ENCODE assay signal across 8 cellular contexts in genomic region chr9:73151653-73152382, GRCh38. TPM values are rescaled to one million over a fixed set of nuclear protein-coding genes. Genes with fewer than 3 reads are reported as not detected.
DNase-seq lines count a peak whose midpoint lies in the region; ATAC-seq and TF ChIP-seq lines count a peak whose summit lies in the region.

ANXA1 (plus strand) TSS chr9:73151865; CDS start chr9:73158536, 6,671 bp downstream.

- TF ChIP-seq RAD21 in HCT116 (IDR thresholded peaks at IDR 0.05; ENCODE audit: low read depth) (no peak), SK-N-SH (IDR thresholded peaks at IDR 0.05; ENCODE audit: low read length) (no peak)

- H3K9me3 ChIP-seq in HCT116 (ENCODE audit: control insufficient read depth in 1 of 2, insufficient read depth in 1 of 2, low read depth in 1 of 2, low read length in 2 of 2) (no peaks in the 10 kb centered on the region), SK-N-SH (no peaks in the 10 kb centered on the region), endodermal cell (ENCODE audit: control insufficient read depth, low read length) (no peaks in the 10 kb centered on the region), muscle layer of colon (ENCODE audit: low read length) (no peaks in the 10 kb centered on the region)

- no TSS peak for BruUV-seq in HCT116 (replicated peaks; lab: Mats Ljungman, UMichigan)

- peaks cover 53 to 78% of the 10 kb centered on the region in 2 experiments for H3K4me1 ChIP-seq in HCT116 (ENCODE audit: control insufficient read depth in 1 of 2, insufficient read depth in 2 of 2, low read length in 2 of 2)
- peaks cover 0 to 33% of the 10 kb centered on the region in 2 experiments; a peak in 2 of 4 replicates for H3K4me1 ChIP-seq in SK-N-SH (ENCODE audit: control insufficient read depth in 1 of 2, insufficient read depth in 2 of 2, low read depth in 1 of 2, low read length in 1 of 2)
- peaks cover under 1% of the 10 kb centered on the region for H3K4me1 ChIP-seq in endodermal cell (ENCODE audit: control insufficient read depth, insufficient read depth, low read length)
- H3K4me1 ChIP-seq in muscle layer of colon (ENCODE audit: insufficient read depth, low read length), result peaks cover 38% of the 10 kb centered on the region

- in situ Hi-C loops in G401 (cut with HindIII; ENCODE audit: low sequenced_read_pairs), result no loop called here

- H3K4me3 ChIP-seq in HCT116 (replicated peaks in 1 of 2; ENCODE audit: low read depth in 1 of 2, low read length in 2 of 2), result peak within 1 kb of the TSS; percentile 52 to 61
- H3K4me3 ChIP-seq in SK-N-SH (ENCODE audit: low read depth in 2 of 2, low read length in 1 of 2), result peak within 1 kb of the TSS; percentile 48 to 71; a peak in 3 of 4 replicates
- no peak within 1 kb of the TSS for H3K4me3 ChIP-seq in endodermal cell (ENCODE audit: low read length)
- peak within 1 kb of the TSS; percentile 41 to 70 for H3K4me3 ChIP-seq in muscle layer of colon (ENCODE audit: low read depth in 1 of 2, low read length in 2 of 2)

- CTCF ChIA-PET in HCT116 (lab: Charles Lee) (interaction anchor here (1.2 kb wide), 1 partner anchor 295 kb away, joined by 3 read pairs; no protein-coding TSS in a partner anchor), SK-N-SH (lab: Yijun Ruan, JAX) (interaction anchor here (0.6 kb wide), 1 partner anchor 1236 kb away, joined by 3 read pairs; no protein-coding TSS in a partner anchor)

- H3K79me2 ChIP-seq in HCT116 (ENCODE audit: insufficient read depth, low read length), result peaks cover 51% of the 10 kb centered on the region
- H3K79me2 ChIP-seq in SK-N-SH (ENCODE audit: insufficient read depth), result peaks cover 66% of the 10 kb centered on the region

- intact Hi-C loops in HCT116 (cut with micrococcal nuclease), result loop anchor here (2.0 kb wide), 1 partner anchor 33 kb away; no protein-coding TSS in a partner anchor

- H3K9ac ChIP-seq in HCT116 (ENCODE audit: low read length) (peak within 1 kb of the TSS; percentile 65), SK-N-SH (peak within 1 kb of the TSS; percentile 98), endodermal cell (ENCODE audit: extremely low read depth, low read length, poor library complexity, severe bottlenecking) (no peak within 1 kb of the TSS), muscle layer of colon (ENCODE audit: low read length) (peak within 1 kb of the TSS; percentile 68)

- peaks cover 58% of the 10 kb centered on the region for H3F3A ChIP-seq in SK-N-SH (replicated peaks; ENCODE audit: insufficient read depth)

- H3K36me3 ChIP-seq in HCT116 (ENCODE audit: control insufficient read depth in 1 of 2, insufficient read depth in 2 of 2, low read length in 2 of 2), result peaks cover 5 to 8% of the 10 kb centered on the region in 2 experiments; a peak in 3 of 4 replicates
- peaks cover 2 to 30% of the 10 kb centered on the region in 2 experiments for H3K36me3 ChIP-seq in SK-N-SH (replicated peaks in 1 of 2; ENCODE audit: control insufficient read depth in 1 of 2, insufficient read depth in 2 of 2, low read length in 1 of 2)
- no peaks in the 10 kb centered on the region for H3K36me3 ChIP-seq in endodermal cell (ENCODE audit: control insufficient read depth, insufficient read depth, low read length)
- H3K36me3 ChIP-seq in muscle layer of colon (ENCODE audit: insufficient read depth, low read length), result peaks cover 7% of the 10 kb centered on the region

- peak within 1 kb of the TSS; percentile 74 for H2AFZ ChIP-seq in HCT116 (ENCODE audit: low read depth, low read length, poor library complexity, severe bottlenecking)
- peak within 1 kb of the TSS; percentile 53 for H2AFZ ChIP-seq in SK-N-SH (ENCODE audit: low read depth)

- TF ChIP-seq EP300 in SK-N-SH (IDR thresholded peaks at IDR 0.05; ENCODE audit: borderline replicate concordance in 1 of 2, low read depth in 1 of 2, low read length in 1 of 2), result no peak

- peak; percentile 89 for DNase-seq in HCT116 (ENCODE audit: low read depth, low spot score)
- DNase-seq in SK-N-SH, result no peak
- DNase-seq in endodermal cell, result no peak
- no peak for DNase-seq in G401 (ENCODE audit: low spot score)
- no peak for DNase-seq in NCI-H345 treated with DMSO at 0.1 percent for 48 hours (lab: John Stamatoyannopoulos, UW; ENCODE audit: unreplicated experiment)
- no peak for DNase-seq in NCI-H2081 treated with DMSO at 0.1 percent for 48 hours (lab: John Stamatoyannopoulos, UW)
- no peak for DNase-seq in inferior parietal cortex (ENCODE audit: extremely low spot score)

- whole genome bisulfite sequencing in SK-N-SH (ENCODE audit: low lambda C conversion rate), result 4% methylated on average over 1 of the region's 1 CpG
- 43% methylated on average over 1 of the region's 1 CpG; no CpG with 5 or more reads in 1 of the 2 experiments for WGBS in endodermal cell (ENCODE audit: insufficient coverage in 1 of 2, insufficient read length in 1 of 2), 2 experiments

- peak within 1 kb of the TSS; percentile 75 for H3K27ac Mint-ChIP-seq in endodermal cell

- no peaks in the 10 kb centered on the region for H3K27me3 Mint-ChIP-seq in endodermal cell (ENCODE audit: insufficient read depth)

- H4K20me1 ChIP-seq in HCT116 (ENCODE audit: insufficient read depth), result no peaks in the 10 kb centered on the region
- H4K20me1 ChIP-seq in SK-N-SH (ENCODE audit: insufficient read depth), result peaks cover 42% of the 10 kb centered on the region

- H3K36me3 Mint-ChIP-seq in endodermal cell (ENCODE audit: low read depth), result no peaks in the 10 kb centered on the region

- H3K27me3 ChIP-seq in HCT116 (ENCODE audit: insufficient read depth, low read length) (no peaks in the 10 kb centered on the region), SK-N-SH (ENCODE audit: insufficient read depth) (no peaks in the 10 kb centered on the region), endodermal cell (ENCODE audit: control insufficient read depth, insufficient read depth, low read length, poor library complexity, severe bottlenecking) (no peaks in the 10 kb centered on the region), muscle layer of colon (ENCODE audit: control insufficient read depth in 1 of 2, insufficient read depth in 2 of 2, low read length in 2 of 2) (no peaks in the 10 kb centered on the region)

- peak; percentile 90 for TF ChIP-seq POLR2A in HCT116 (IDR thresholded peaks at IDR 0.05; ENCODE audit: borderline replicate concordance, extremely low read depth, insufficient read depth, insufficient read length)

- H3K4me2 ChIP-seq in HCT116 (ENCODE audit: low read length) (peak within 1 kb of the TSS; percentile 82), SK-N-SH (peak within 1 kb of the TSS; percentile 87)

- RAD21 ChIA-PET in HCT116 (lab: Charles Lee; ENCODE audit: low non-redundant PET in 1 of 2, low total read pairs in 2 of 2, uncharacterized antibody in 2 of 2, unreplicated experiment in 2 of 2), result no interaction called here

- H3K4me1 Mint-ChIP-seq in endodermal cell, result peaks cover 15% of the 10 kb centered on the region

- no peak within 1 kb of the TSS for H3K4me3 Mint-ChIP-seq in endodermal cell

- peak; percentile 59 for ATAC-seq in HCT116

- H3K27ac ChIP-seq in HCT116 (ENCODE audit: low read depth, low read length) (peak within 1 kb of the TSS; percentile 95), SK-N-SH (ENCODE audit: low read depth in 2 of 2, low read length in 1 of 2) (peak within 1 kb of the TSS; percentile 53 to 95; a peak in 3 of 4 replicates), endodermal cell (ENCODE audit: low read depth, low read length) (no peak within 1 kb of the TSS), muscle layer of colon (ENCODE audit: low read depth, low read length) (peak within 1 kb of the TSS; percentile 79)

- no peak for TF ChIP-seq CTCF in HCT116 (IDR thresholded peaks at IDR 0.05 in 2 of 3, conservative IDR thresholded peaks at IDR 0.05 in 1 of 3; ENCODE audit: borderline replicate concordance in 1 of 3, insufficient read depth in 1 of 3, low read depth in 2 of 3, low read length in 2 of 3)
- TF ChIP-seq CTCF in SK-N-SH (IDR thresholded peaks at IDR 0.05), result no peak
- no peak for TF ChIP-seq CTCF in endodermal cell (conservative IDR thresholded peaks at IDR 0.05)

- POLR2A ChIA-PET in HCT116 (lab: Charles Lee), result interaction anchor here (0.8 to 3.3 kb wide), 10 partner anchors 8 to 44 kb away, joined by 3 to 19 read pairs (median 6); no protein-coding TSS in a partner anchor
- POLR2A ChIA-PET in SK-N-SH (lab: Yijun Ruan, JAX), result no interaction called here

- H3K9me3 Mint-ChIP-seq in endodermal cell, result no peaks in the 10 kb centered on the region

- no peaks in the 10 kb centered on the region for H3K9me2 ChIP-seq in HCT116 (ENCODE audit: insufficient read depth)
- H3K9me2 ChIP-seq in SK-N-SH, result no peaks in the 10 kb centered on the region

TF ChIP-seq in HCT116, 20 proteins besides CTCF, POLR2A, EP300 and RAD21 (continues in another document):
- TF ChIP-seq POLR2AphosphoS5 (IDR thresholded peaks at IDR 0.05; ENCODE audit: low read depth, low read length) (peak; percentile 84), TCF7L2 (IDR thresholded peaks at IDR 0.05; ENCODE audit: borderline replicate concordance, extremely low read depth, insufficient read depth, insufficient read length) (peak; percentile 82)

TF ChIP-seq in SK-N-SH, 30 proteins besides CTCF, POLR2A, EP300 and RAD21 (continues in another document):
- TF ChIP-seq TAF1 (IDR thresholded peaks at IDR 0.05; ENCODE audit: borderline replicate concordance, low read depth, low read length) (peak; percentile 60; the same call in 1 of the 2 replicates), POLR2AphosphoS5 (IDR thresholded peaks at IDR 0.05; ENCODE audit: low read depth, low read length) (peak; percentile 95)

RNA-seq across cellular contexts. Expression of gene ANXA1, which starts in this region (rescaled TPM):
- total RNA-seq in HCT116 (2021; ENCODE audit: unreplicated experiment) (486 TPM), endodermal cell (1 to 10 TPM in 1 of 2 donors, under 1 TPM in 1; 0.82 to 8.9 TPM)
- 380 and 384 TPM in 2 replicates for polyA plus RNA-seq in HCT116 (2012)
- 443 and 608 TPM in 2 replicates for polyA plus RNA-seq in SK-N-SH (2012; rRNA removed)
- polyA plus RNA-seq in SK-N-SH (2012; cell fraction: cytosol; rRNA removed), result 640 and 748 TPM in 2 replicates
- 216 and 495 TPM in 2 replicates for polyA plus RNA-seq in SK-N-SH (2012; cell fraction: nucleus; rRNA removed)
- polyA plus RNA-seq in endodermal cell (2013, experiment 1 of 2), result 23.5 TPM
- 37.4 TPM for polyA plus RNA-seq in endodermal cell (2013, experiment 2 of 2)
- total RNA-seq in G401 (2014; rRNA removed; shearing (Covaris generic)), result 9.4 and 15.9 TPM in 2 replicates

Comparison
In these comparisons a context has a peak if more than half of its experiments do, and no peak if none do; other contexts are left out.
1. RNA of gene ANXA1 (total RNA-seq): 486 TPM in HCT116 (single experiment); 9.4 to 15.9 TPM in G401 and 0.82 to 8.9 TPM in endodermal cell; every median in the first group is over 10 times any median in the second.
2. Of the 11 proteins assayed by ChIP-seq in both SK-N-SH and HCT116: peak only in SK-N-SH: none; only in HCT116: JUND, MAX, SIN3A and YY1; in both: POLR2AphosphoS5; in neither: 6.